ENCODE assay signal across 1 cellular context in the genomic region with DNA sequence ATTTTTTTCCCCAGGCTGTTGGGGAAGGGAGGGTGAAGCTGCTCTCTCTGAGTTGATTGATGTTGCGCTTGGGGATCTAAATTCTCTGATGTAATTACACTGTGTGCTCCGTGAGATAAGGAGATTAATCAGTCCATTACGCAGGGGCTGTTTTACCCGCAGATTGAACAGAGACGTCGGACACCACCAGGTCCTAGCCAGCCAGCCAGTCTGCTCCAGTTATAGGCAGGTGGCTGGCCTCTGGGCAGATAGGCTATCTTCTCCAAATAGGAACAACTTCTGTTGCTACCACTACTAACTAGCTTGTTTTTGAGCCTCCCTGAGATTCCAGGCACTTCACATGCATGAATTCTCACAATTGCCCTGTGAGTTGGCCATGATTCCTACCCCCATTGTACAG.
TF ChIP-seq lines count a peak whose summit lies in the region.

No MANE protein-coding gene starts in this region.

TF ChIP-seq in SK-N-SH treated with all-trans-retinoic acid at 6 μM for 48 hours, 23 proteins besides CTCF, POLR2A, EP300 and RAD21 (continued from another document):
- TF ChIP-seq, protein P1, sequence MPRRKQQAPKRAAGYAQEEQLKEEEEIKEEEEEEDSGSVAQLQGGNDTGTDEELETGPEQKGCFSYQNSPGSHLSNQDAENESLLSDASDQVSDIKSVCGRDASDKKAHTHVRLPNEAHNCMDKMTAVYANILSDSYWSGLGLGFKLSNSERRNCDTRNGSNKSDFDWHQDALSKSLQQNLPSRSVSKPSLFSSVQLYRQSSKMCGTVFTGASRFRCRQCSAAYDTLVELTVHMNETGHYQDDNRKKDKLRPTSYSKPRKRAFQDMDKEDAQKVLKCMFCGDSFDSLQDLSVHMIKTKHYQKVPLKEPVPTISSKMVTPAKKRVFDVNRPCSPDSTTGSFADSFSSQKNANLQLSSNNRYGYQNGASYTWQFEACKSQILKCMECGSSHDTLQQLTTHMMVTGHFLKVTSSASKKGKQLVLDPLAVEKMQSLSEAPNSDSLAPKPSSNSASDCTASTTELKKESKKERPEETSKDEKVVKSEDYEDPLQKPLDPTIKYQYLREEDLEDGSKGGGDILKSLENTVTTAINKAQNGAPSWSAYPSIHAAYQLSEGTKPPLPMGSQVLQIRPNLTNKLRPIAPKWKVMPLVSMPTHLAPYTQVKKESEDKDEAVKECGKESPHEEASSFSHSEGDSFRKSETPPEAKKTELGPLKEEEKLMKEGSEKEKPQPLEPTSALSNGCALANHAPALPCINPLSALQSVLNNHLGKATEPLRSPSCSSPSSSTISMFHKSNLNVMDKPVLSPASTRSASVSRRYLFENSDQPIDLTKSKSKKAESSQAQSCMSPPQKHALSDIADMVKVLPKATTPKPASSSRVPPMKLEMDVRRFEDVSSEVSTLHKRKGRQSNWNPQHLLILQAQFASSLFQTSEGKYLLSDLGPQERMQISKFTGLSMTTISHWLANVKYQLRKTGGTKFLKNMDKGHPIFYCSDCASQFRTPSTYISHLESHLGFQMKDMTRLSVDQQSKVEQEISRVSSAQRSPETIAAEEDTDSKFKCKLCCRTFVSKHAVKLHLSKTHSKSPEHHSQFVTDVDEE (CRISPR knock-in tag; IDR thresholded peaks at IDR 0.05): peak; percentile 76; the same call in 1 of the 2 replicates
